14 cellular contexts compared by ENCODE assay signal in genomic region chr10:594584-595270, GRCh38.
"Had no signal": no experiment of that assay in that cellular context is flagged by ENCODE, and none has a peak within 500 bp of the region (broad histone marks: within the 10 kb centered on the region; RNA-seq: fewer than 3 reads in every experiment).

No MANE protein-coding gene starts in this region.

- DNase-seq: effector memory CD4-positive, alpha-beta T cell; lower lobe of right lung; midbrain; naive B cell; occipital lobe; stimulated activated CD4-positive, alpha-beta T cell treated with anti-CD3 and anti-CD28 coated beads, Interleukin-2, amount 100 ng/mL, for 24 hours; stimulated activated CD4-positive, alpha-beta T cell treated with anti-CD3 and anti-CD28 coated beads, Interleukin-4, amount 100 ng/mL, for 4 hours; stimulated activated naive B cell treated with anti-CD40 and anti-IgM and Interleukin-4, amounts not matched to agents 10 μg/mL and 1 μg/mL and 100 μg/mL, for 72 hours; stimulated activated naive CD8-positive, alpha-beta T cell treated with anti-CD3 and anti-CD28 coated beads, Interleukin-15, amount 100 ng/mL, for 72 hours; transverse colon had no signal

- ATAC-seq: esophagus mucosa; lower lobe of right lung; stimulated activated naive B cell treated with anti-CD40 and anti-IgM and Interleukin-4, amounts not matched to agents 10 μg/mL and 1 μg/mL and 100 μg/mL, for 72 hours; stimulated activated naive CD8-positive, alpha-beta T cell treated with anti-CD3 and anti-CD28 coated beads, Interleukin-15, amount 100 ng/mL, for 72 hours had no signal

- H3K27ac ChIP-seq: left lung, lower lobe of right lung, parathyroid adenoma, transverse colon had no signal

- H3K27me3 ChIP-seq: left lung, transverse colon had no signal

- H3K36me3 ChIP-seq: left lung, lower lobe of right lung, thoracic aorta, transverse colon had no signal

- H3K4me3 ChIP-seq: left lung, lower lobe of right lung, transverse colon had no signal

- H3K4me1 ChIP-seq: left lung, parathyroid adenoma had no signal

- H3K9me3 ChIP-seq: left lung, lower lobe of right lung, thoracic aorta, transverse colon had no signal
